ENCODE assay signal across 15 cellular contexts in genomic region chr2:201342923-201343322, GRCh38. TPM values are rescaled to one million over a fixed set of nuclear protein-coding genes. Genes with fewer than 3 reads are reported as not detected.
DNase-seq lines count a peak whose midpoint lies in the region; ATAC-seq and TF ChIP-seq lines count a peak whose summit lies in the region.
"Had no signal": no experiment of that assay in that cellular context is flagged by ENCODE, and none has a peak within 500 bp of the region (broad histone marks: within the 10 kb centered on the region; RNA-seq: fewer than 3 reads in every experiment).

No MANE protein-coding gene starts in this region.

- no peaks in the 10 kb centered on the region for H3K36me3 Mint-ChIP-seq in WTC11

- H3K9ac ChIP-seq in MM.1S (ENCODE audit: low read length), result peak overlapping the region; percentile 34; the same call in 1 of the 2 replicates
- H3K9ac ChIP-seq: BLaER1 treated with 17β-estradiol and CSF1 and Interleukin-3, amounts not matched to agents 10 nM and 100 nM had no signal

- no peaks in the 10 kb centered on the region for H3K79me2 ChIP-seq in MM.1S (ENCODE audit: low read length)

- H3K4me3 ChIP-seq in cardiac muscle cell (no peak overlapping the region), MM.1S (ENCODE audit: low read length) (no peak overlapping the region)
- H3K4me3 ChIP-seq: BLaER1 treated with 17β-estradiol and CSF1 and Interleukin-3, amounts not matched to agents 10 nM and 100 nM had no signal

- H3K4me1 ChIP-seq in cardiac muscle cell (ENCODE audit: low read depth) (peaks cover 20% of the 10 kb centered on the region), MM.1S (ENCODE audit: low read length) (peaks cover 35% of the 10 kb centered on the region)

- peak in 1 of 2 donors; percentile 22 for DNase-seq in cardiac muscle cell (ENCODE audit: low read depth in 1 of 2, low spot score in 1 of 2)
- DNase-seq in Right ventricle myocardium inferior (ENCODE audit: missing footprints), result no peak
- DNase-seq in MM.1S, result no peak
- no peak for DNase-seq in left ventricle myocardium superior
- DNase-seq in WTC11 (ENCODE audit: low spot score), result no peak
- no peak for DNase-seq in OCI-M2 (lab: John Stamatoyannopoulos, UW; ENCODE audit: unreplicated experiment)
- DNase-seq: ACHN; CD4-positive, CD25-positive, alpha-beta regulatory T cell; DMS53; HCEC 1CT; HFFc6 had no signal

- intact Hi-C loops in Right ventricle myocardium inferior (cut with DNase I), result no loop called here
- intact Hi-C loops in left ventricle myocardium superior (cut with micrococcal nuclease), result no loop called here

- H3K27me3 ChIP-seq in cardiac muscle cell (no peaks in the 10 kb centered on the region), MM.1S (replicated peaks; ENCODE audit: insufficient read depth, low read length) (no peaks in the 10 kb centered on the region)
- H3K27me3 ChIP-seq: BLaER1 treated with 17β-estradiol and CSF1 and Interleukin-3, amounts not matched to agents 10 nM and 100 nM had no signal

- no peaks in the 10 kb centered on the region for H4K20me1 ChIP-seq in MM.1S (ENCODE audit: insufficient read depth, low read length)
- H4K20me1 ChIP-seq: BLaER1 treated with 17β-estradiol and CSF1 and Interleukin-3, amounts not matched to agents 10 nM and 100 nM had no signal

- no peaks in the 10 kb centered on the region for H3K9me3 Mint-ChIP-seq in WTC11

- H3F3A ChIP-seq in MM.1S (ENCODE audit: insufficient read depth, low read length), result peaks cover 17% of the 10 kb centered on the region

- H2AFZ ChIP-seq in MM.1S (ENCODE audit: low read length), result peak overlapping the region; percentile 24

- H3K27ac Mint-ChIP-seq in WTC11, result no peak overlapping the region
- H3K27ac Mint-ChIP-seq: HFFc6 had no signal

- no peaks in the 10 kb centered on the region for H3K9me3 ChIP-seq in cardiac muscle cell (ENCODE audit: low read depth)
- no peaks in the 10 kb centered on the region for H3K9me3 ChIP-seq in MM.1S (replicated peaks; ENCODE audit: insufficient read depth, low read length)

- POLR2A ChIA-PET in WTC11 (lab: Charles Lee), result no interaction called here

- H3K27ac ChIP-seq in cardiac muscle cell (peak overlapping the region; percentile 66), MM.1S (ENCODE audit: low read length) (peak overlapping the region; percentile 82)
- H3K27ac ChIP-seq: BLaER1 treated with 17β-estradiol and CSF1 and Interleukin-3, amounts not matched to agents 10 nM and 100 nM had no signal

- no peak for TF ChIP-seq CTCF in cardiac muscle cell (IDR thresholded peaks at IDR 0.05; ENCODE audit: low read depth, low read length)
- TF ChIP-seq CTCF in MM.1S (IDR thresholded peaks at IDR 0.05; ENCODE audit: low read length), result no peak
- no peak for TF ChIP-seq CTCF in WTC11 (IDR thresholded peaks at IDR 0.05)

- H3K27me3 Mint-ChIP-seq in WTC11 (ENCODE audit: low read depth), result no peaks in the 10 kb centered on the region
- H3K27me3 Mint-ChIP-seq: CD4-positive, CD25-positive, alpha-beta regulatory T cell had no signal

- peaks cover 7% of the 10 kb centered on the region for H3K4me1 Mint-ChIP-seq in WTC11

- no peak for ATAC-seq in Right ventricle myocardium inferior
- peak; percentile 73 for ATAC-seq in left ventricle myocardium superior
- ATAC-seq in WTC11, result no peak
- ATAC-seq in GM18907 (IDR thresholded peaks at IDR 0.05; ENCODE audit: unreplicated experiment), result no peak

- H3K36me3 ChIP-seq in cardiac muscle cell (no peaks in the 10 kb centered on the region), MM.1S (replicated peaks; ENCODE audit: insufficient read depth, low read length) (no peaks in the 10 kb centered on the region)

- H3K4me2 ChIP-seq in MM.1S (ENCODE audit: low read depth, low read length), result peak overlapping the region; percentile 51
- H3K4me2 ChIP-seq: BLaER1 treated with 17β-estradiol and CSF1 and Interleukin-3, amounts not matched to agents 10 nM and 100 nM had no signal

- no peaks in the 10 kb centered on the region for H3K9me2 ChIP-seq in MM.1S (replicated peaks; ENCODE audit: insufficient read depth, low read length)

- CTCF ChIA-PET in WTC11 (lab: Charles Lee), result interaction anchor here (1.2 to 1.6 kb wide), 2 partner anchors 72 to 109 kb away, joined by 3 read pairs; no protein-coding TSS in a partner anchor

- H3K4me3 Mint-ChIP-seq in WTC11, result no peak overlapping the region
- H3K4me3 Mint-ChIP-seq: CD4-positive, CD25-positive, alpha-beta regulatory T cell; HFFc6 had no signal

TF ChIP-seq in WTC11, 78 proteins besides CTCF, POLR2A, EP300 and RAD21 (continues in another document):
- no peak for TF ChIP-seq ZNF138 (CRISPR knock-in tag; conservative IDR thresholded peaks at IDR 0.05)
- TF ChIP-seq RORB (CRISPR knock-in tag; IDR thresholded peaks at IDR 0.05), result no peak
- no peak for TF ChIP-seq TCF7 (CRISPR knock-in tag; IDR thresholded peaks at IDR 0.05; ENCODE audit: low read depth)
- TF ChIP-seq, protein P1, sequence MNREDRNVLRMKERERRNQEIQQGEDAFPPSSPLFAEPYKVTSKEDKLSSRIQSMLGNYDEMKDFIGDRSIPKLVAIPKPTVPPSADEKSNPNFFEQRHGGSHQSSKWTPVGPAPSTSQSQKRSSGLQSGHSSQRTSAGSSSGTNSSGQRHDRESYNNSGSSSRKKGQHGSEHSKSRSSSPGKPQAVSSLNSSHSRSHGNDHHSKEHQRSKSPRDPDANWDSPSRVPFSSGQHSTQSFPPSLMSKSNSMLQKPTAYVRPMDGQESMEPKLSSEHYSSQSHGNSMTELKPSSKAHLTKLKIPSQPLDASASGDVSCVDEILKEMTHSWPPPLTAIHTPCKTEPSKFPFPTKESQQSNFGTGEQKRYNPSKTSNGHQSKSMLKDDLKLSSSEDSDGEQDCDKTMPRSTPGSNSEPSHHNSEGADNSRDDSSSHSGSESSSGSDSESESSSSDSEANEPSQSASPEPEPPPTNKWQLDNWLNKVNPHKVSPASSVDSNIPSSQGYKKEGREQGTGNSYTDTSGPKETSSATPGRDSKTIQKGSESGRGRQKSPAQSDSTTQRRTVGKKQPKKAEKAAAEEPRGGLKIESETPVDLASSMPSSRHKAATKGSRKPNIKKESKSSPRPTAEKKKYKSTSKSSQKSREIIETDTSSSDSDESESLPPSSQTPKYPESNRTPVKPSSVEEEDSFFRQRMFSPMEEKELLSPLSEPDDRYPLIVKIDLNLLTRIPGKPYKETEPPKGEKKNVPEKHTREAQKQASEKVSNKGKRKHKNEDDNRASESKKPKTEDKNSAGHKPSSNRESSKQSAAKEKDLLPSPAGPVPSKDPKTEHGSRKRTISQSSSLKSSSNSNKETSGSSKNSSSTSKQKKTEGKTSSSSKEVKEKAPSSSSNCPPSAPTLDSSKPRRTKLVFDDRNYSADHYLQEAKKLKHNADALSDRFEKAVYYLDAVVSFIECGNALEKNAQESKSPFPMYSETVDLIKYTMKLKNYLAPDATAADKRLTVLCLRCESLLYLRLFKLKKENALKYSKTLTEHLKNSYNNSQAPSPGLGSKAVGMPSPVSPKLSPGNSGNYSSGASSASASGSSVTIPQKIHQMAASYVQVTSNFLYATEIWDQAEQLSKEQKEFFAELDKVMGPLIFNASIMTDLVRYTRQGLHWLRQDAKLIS (CRISPR knock-in tag; IDR thresholded peaks at IDR 0.05; ENCODE audit: borderline replicate concordance), result no peak
- no peak for TF ChIP-seq ZNF263 (CRISPR knock-in tag; IDR thresholded peaks at IDR 0.05; ENCODE audit: low read depth)
- no peak for TF ChIP-seq ZNF317 (CRISPR knock-in tag; IDR thresholded peaks at IDR 0.05; ENCODE audit: borderline replicate concordance, low read depth)
- no peak for TF ChIP-seq CBFB (CRISPR knock-in tag; IDR thresholded peaks at IDR 0.05; ENCODE audit: low read depth)
- no peak for TF ChIP-seq NFE2L1 (CRISPR knock-in tag; IDR thresholded peaks at IDR 0.05)
- TF ChIP-seq NR1H2 (CRISPR knock-in tag; IDR thresholded peaks at IDR 0.05), result no peak
- TF ChIP-seq, protein P2, sequence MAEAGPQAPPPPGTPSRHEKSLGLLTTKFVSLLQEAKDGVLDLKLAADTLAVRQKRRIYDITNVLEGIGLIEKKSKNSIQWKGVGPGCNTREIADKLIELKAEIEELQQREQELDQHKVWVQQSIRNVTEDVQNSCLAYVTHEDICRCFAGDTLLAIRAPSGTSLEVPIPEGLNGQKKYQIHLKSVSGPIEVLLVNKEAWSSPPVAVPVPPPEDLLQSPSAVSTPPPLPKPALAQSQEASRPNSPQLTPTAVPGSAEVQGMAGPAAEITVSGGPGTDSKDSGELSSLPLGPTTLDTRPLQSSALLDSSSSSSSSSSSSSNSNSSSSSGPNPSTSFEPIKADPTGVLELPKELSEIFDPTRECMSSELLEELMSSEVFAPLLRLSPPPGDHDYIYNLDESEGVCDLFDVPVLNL (CRISPR knock-in tag; IDR thresholded peaks at IDR 0.05; ENCODE audit: borderline replicate concordance, low read depth), result no peak
- no peak for TF ChIP-seq MAX (CRISPR knock-in tag; IDR thresholded peaks at IDR 0.05)
- TF ChIP-seq IRF2 (CRISPR knock-in tag; IDR thresholded peaks at IDR 0.05; ENCODE audit: borderline replicate concordance, low read depth), result no peak
- TF ChIP-seq, protein P3, sequence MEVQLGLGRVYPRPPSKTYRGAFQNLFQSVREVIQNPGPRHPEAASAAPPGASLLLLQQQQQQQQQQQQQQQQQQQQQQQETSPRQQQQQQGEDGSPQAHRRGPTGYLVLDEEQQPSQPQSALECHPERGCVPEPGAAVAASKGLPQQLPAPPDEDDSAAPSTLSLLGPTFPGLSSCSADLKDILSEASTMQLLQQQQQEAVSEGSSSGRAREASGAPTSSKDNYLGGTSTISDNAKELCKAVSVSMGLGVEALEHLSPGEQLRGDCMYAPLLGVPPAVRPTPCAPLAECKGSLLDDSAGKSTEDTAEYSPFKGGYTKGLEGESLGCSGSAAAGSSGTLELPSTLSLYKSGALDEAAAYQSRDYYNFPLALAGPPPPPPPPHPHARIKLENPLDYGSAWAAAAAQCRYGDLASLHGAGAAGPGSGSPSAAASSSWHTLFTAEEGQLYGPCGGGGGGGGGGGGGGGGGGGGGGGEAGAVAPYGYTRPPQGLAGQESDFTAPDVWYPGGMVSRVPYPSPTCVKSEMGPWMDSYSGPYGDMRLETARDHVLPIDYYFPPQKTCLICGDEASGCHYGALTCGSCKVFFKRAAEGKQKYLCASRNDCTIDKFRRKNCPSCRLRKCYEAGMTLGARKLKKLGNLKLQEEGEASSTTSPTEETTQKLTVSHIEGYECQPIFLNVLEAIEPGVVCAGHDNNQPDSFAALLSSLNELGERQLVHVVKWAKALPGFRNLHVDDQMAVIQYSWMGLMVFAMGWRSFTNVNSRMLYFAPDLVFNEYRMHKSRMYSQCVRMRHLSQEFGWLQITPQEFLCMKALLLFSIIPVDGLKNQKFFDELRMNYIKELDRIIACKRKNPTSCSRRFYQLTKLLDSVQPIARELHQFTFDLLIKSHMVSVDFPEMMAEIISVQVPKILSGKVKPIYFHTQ (CRISPR knock-in tag; IDR thresholded peaks at IDR 0.05), result no peak
- no peak for TF ChIP-seq TEAD4 (CRISPR knock-in tag; IDR thresholded peaks at IDR 0.05)

RNA-seq across cellular contexts. Expression of gene FLACC1, which starts 14.2 kb away (rescaled TPM):
- total RNA-seq in cardiac muscle cell (0.53 and 0.69 TPM in 2 replicates), Right ventricle myocardium inferior (6.5 TPM), left ventricle myocardium superior (5.0 TPM), WTC11 (2021) (0.17 to 0.62 TPM (median 0.23 TPM) in 3 replicates)
- 1.5 and 1.7 TPM in 2 replicates for polyA plus RNA-seq in cardiac muscle cell
- total RNA-seq: A172, Daoy had no signal
